In genomic region chr9:133609311-133610098, GRCh38 we compare ENCODE assay signal across 1 cellular context.
TF ChIP-seq lines count a peak whose summit lies in the region.

TSS of gene FAM163B (minus strand) at chr9:133609389. CDS start at chr9:133580223, 29,166 bp downstream.

TF ChIP-seq in K562, 482 proteins besides CTCF, POLR2A, EP300 and RAD21 (continued from another document):
- no peak for TF ChIP-seq KDM5B (IDR thresholded peaks at IDR 0.05; ENCODE audit: insufficient replicate concordance, low read depth, low read length)
- TF ChIP-seq ZNF263 (CRISPR knock-in tag; IDR thresholded peaks at IDR 0.05; ENCODE audit: borderline replicate concordance) = 0 out of 2 replicates have a peak, but pooled peaks have one; percentile 33
- TF ChIP-seq MCM7 (IDR thresholded peaks at IDR 0.05) = no peak
- TF ChIP-seq RAD51 (IDR thresholded peaks at IDR 0.05; ENCODE audit: borderline replicate concordance, low read depth) = no peak
- no peak for TF ChIP-seq FUS (optimal IDR thresholded peaks at IDR 0.05; ENCODE audit: low read depth, low read length)
- no peak for TF ChIP-seq NR4A1 (CRISPR knock-in tag; IDR thresholded peaks at IDR 0.05)
- TF ChIP-seq NR4A1 (tag; IDR thresholded peaks at IDR 0.05) = no peak
- TF ChIP-seq MTA3 (IDR thresholded peaks at IDR 0.05; ENCODE audit: borderline replicate concordance) = no peak
- no peak for TF ChIP-seq LARP7 (IDR thresholded peaks at IDR 0.05)
- no peak for TF ChIP-seq ZNF23 (CRISPR knock-in tag; IDR thresholded peaks at IDR 0.05)
- TF ChIP-seq KLF1 (tag; IDR thresholded peaks at IDR 0.05) = no peak
- TF ChIP-seq MTA1 (IDR thresholded peaks at IDR 0.05; ENCODE audit: borderline replicate concordance) = no peak
- TF ChIP-seq ZNF212 (CRISPR knock-in tag; IDR thresholded peaks at IDR 0.05) = no peak
- TF ChIP-seq ATF1 (CRISPR knock-in tag; IDR thresholded peaks at IDR 0.05) = no peak
- no peak for TF ChIP-seq ATF1 (tag; IDR thresholded peaks at IDR 0.05)
- no peak for TF ChIP-seq ZNF655 (CRISPR knock-in tag; IDR thresholded peaks at IDR 0.05)
- peak; percentile 83 for TF ChIP-seq DMBX1 (CRISPR knock-in tag; IDR thresholded peaks at IDR 0.05; ENCODE audit: borderline replicate concordance)
- TF ChIP-seq SMC3 (conservative IDR thresholded peaks at IDR 0.05; ENCODE audit: insufficient read depth, low read depth, low read length) = no peak
- no peak for TF ChIP-seq HOMEZ (CRISPR knock-in tag; IDR thresholded peaks at IDR 0.05)
- 0 out of 2 replicates have a peak, but pooled peaks have one; percentile 36 for TF ChIP-seq CREM (IDR thresholded peaks at IDR 0.05; ENCODE audit: low read depth)
- TF ChIP-seq CXXC5 (CRISPR knock-in tag; IDR thresholded peaks at IDR 0.05) = peak; percentile 67
- TF ChIP-seq ZKSCAN3 (CRISPR knock-in tag; IDR thresholded peaks at IDR 0.05) = no peak
